In the genomic region with DNA sequence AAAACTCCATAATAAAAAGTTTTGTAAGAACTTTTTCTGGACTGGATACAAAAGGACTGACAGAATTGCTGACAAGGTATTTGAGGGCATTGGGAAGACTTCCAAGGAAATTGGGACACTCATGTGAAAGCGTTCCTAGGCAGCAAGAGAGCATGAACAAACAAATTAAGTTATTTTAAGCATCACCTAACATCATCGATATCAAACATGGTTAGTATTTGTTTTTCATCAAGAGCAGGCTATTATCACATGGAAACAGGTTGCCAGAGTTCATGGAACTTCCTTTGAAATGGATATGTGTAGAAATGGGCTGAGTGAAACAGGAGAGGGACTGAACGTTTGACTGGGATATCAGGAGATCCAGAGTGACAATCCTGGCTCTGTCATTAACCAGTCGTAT, we compare ENCODE assay signal across 14 cellular contexts. TPM values are rescaled to one million over a fixed set of nuclear protein-coding genes. Genes with fewer than 3 reads are reported as not detected.
DNase-seq lines count a peak whose midpoint lies in the region; ATAC-seq, FAIRE-seq and TF ChIP-seq lines count a peak whose summit lies in the region.
"Had no signal": no experiment of that assay in that cellular context is flagged by ENCODE, and none has a peak within 500 bp of the region (broad histone marks: within the 10 kb centered on the region; RNA-seq: fewer than 3 reads in every experiment).

No MANE protein-coding gene starts in this region.

- TF ChIP-seq RAD21 in A549 (conservative IDR thresholded peaks at IDR 0.05 in 1 of 2, IDR thresholded peaks at IDR 0.05 in 1 of 2), result no peak

- no peak overlapping the region for H3K4me2 ChIP-seq in A549
- H3K4me2 ChIP-seq: hepatocyte had no signal

- H3K36me3 Mint-ChIP-seq in type B pancreatic cell, result no peaks in the 10 kb centered on the region
- H3K36me3 Mint-ChIP-seq: naive B cell had no signal

- intact Hi-C loops in left ventricle myocardium superior (cut with micrococcal nuclease), result no loop called here

- no peak for TF ChIP-seq POLR2A in A549 (IDR thresholded peaks at IDR 0.05; ENCODE audit: low read length)

- no peak overlapping the region for H3K27ac ChIP-seq in A549
- H3K27ac ChIP-seq: hepatocyte had no signal

- no peak overlapping the region for H3K4me3 ChIP-seq in A549
- H3K4me3 ChIP-seq: hepatocyte had no signal

- H3K4me1 ChIP-seq in A549, result peaks cover 5% of the 10 kb centered on the region; the same call in 2 of the 3 replicates

- TF ChIP-seq EP300 in A549 (IDR thresholded peaks at IDR 0.05), result no peak

- TF ChIP-seq CTCF in A549 (IDR thresholded peaks at IDR 0.05) (no peak), type B pancreatic cell (conservative IDR thresholded peaks at IDR 0.05) (no peak)

- DNase-seq in A549 (ENCODE audit: low read depth in 1 of 2, low spot score in 1 of 2) (no peak), DMS53 treated with DMSO at 0.1 percent for 48 hours (lab: John Stamatoyannopoulos, UW; ENCODE audit: unreplicated experiment) (peak; percentile 91), NCI-H2196 (lab: John Stamatoyannopoulos, UW; ENCODE audit: unreplicated experiment) (peak; percentile 30), left ventricle myocardium superior (no peak), type B pancreatic cell (ENCODE audit: extremely low spot score, unreplicated experiment) (no peak)
- DNase-seq in activated naive CD4-positive, alpha-beta T cell (lab: John Stamatoyannopoulos, UW), result no peak
- DNase-seq: activated naive CD4-positive, alpha-beta T cell treated with anti-CD3 and anti-CD28 coated beads, Interleukin-2, amount 50 U/mL, for 16 hours; kidney glomerular epithelial cell; naive B cell had no signal

- peaks cover 6% of the 10 kb centered on the region for H3K4me1 Mint-ChIP-seq in type B pancreatic cell (ENCODE audit: unreplicated experiment)

- no peak overlapping the region for H3K27ac Mint-ChIP-seq in type B pancreatic cell
- H3K27ac Mint-ChIP-seq: progenitor cell of endocrine pancreas; T-helper 2 cell treated with Interferon-gamma antibody and Interleukin-4, amounts not matched to agents 5 μg/mL and 100 μg/mL, for 36 hours had no signal

- H3K9me3 Mint-ChIP-seq in type B pancreatic cell, result no peaks in the 10 kb centered on the region

- H3K9me3 ChIP-seq in A549, result no peaks in the 10 kb centered on the region

- POLR2A ChIA-PET in A549 (lab: Yijun Ruan, JAX), result no interaction called here

- no peaks in the 10 kb centered on the region for H3K27me3 Mint-ChIP-seq in type B pancreatic cell
- H3K27me3 Mint-ChIP-seq: naive B cell, progenitor cell of endocrine pancreas had no signal

- CTCF ChIA-PET in A549 (lab: Yijun Ruan, JAX), result no interaction called here

- no peak for FAIRE-seq in A549 (lab: Jason Lieb, UNC)

- H3K4me3 Mint-ChIP-seq in type B pancreatic cell, result no peak overlapping the region
- H3K4me3 Mint-ChIP-seq: T-helper 2 cell treated with Interferon-gamma antibody and Interleukin-4, amounts not matched to agents 5 μg/mL and 100 μg/mL, for 36 hours had no signal

- 23% methylated on average over 4 of the region's 4 CpGs for WGBS in A549 (ENCODE audit: missing lambda C conversion rate)

- ATAC-seq in A549 (no peak), left ventricle myocardium superior (peak; percentile 21), HG03460 (IDR thresholded peaks at IDR 0.05; ENCODE audit: unreplicated experiment) (no peak), GM21723 (IDR thresholded peaks at IDR 0.05; ENCODE audit: unreplicated experiment) (no peak)

TF ChIP-seq in A549, 52 proteins besides CTCF, POLR2A, EP300 and RAD21:
- TF ChIP-seq SMC3 (IDR thresholded peaks at IDR 0.05), result no peak
- peak; percentile 12 for TF ChIP-seq MAFK (IDR thresholded peaks at IDR 0.05; ENCODE audit: partially characterized antibody)
TF ChIP-seq in A549: peak in this region for 1.

RNA-seq across cellular contexts. Expression of a gene that starts 4.3 kb away (rescaled TPM):
- polyA plus RNA-seq in A549 (2011; rRNA removed), result 13.9 and 17.0 TPM in 2 replicates
- polyA plus RNA-seq in A549 (2012; cell fraction: cytosol; rRNA removed), result 5.4 TPM in 2 replicates
- 3.9 and 6.5 TPM in 2 replicates for polyA plus RNA-seq in A549 (2012; cell fraction: nucleus; rRNA removed)
- polyA plus RNA-seq in A549 (2017; fragmentation: RNase III; extraction: RNeasy Plus Mini Kit Qiagen cat#74134 plus additional on column Dnase treatment), result 11.0 to 11.6 TPM (median 11.4 TPM) in 3 replicates
- 5.7 and 9.1 TPM in 2 replicates for polyA minus RNA-seq in A549 (2011; rRNA and poly(A)+ RNA removed)
- total RNA-seq in left ventricle myocardium superior, result 12.8 TPM
- total RNA-seq in type B pancreatic cell (ENCODE audit: low replicate concordance), result 37.6 and 51.4 TPM in 2 replicates

Comparison
In these comparisons a context has a peak if more than half of its experiments do, and no peak if none do; other contexts are left out.
1. DNase-seq: peak in DMS53 treated with DMSO at 0.1 percent for 48 hours (single experiment) and NCI-H2196 (single experiment); none in A549 (0 of 2), left ventricle myocardium superior (single experiment), activated naive CD4-positive, alpha-beta T cell (0 of 4) and type B pancreatic cell (single experiment).